In genomic region chr12:13100610-13100881, GRCh38 we compare ENCODE assay signal across 8 cellular contexts. TPM values are rescaled to one million over a fixed set of nuclear protein-coding genes. Genes with fewer than 3 reads are reported as not detected.
DNase-seq lines count a peak whose midpoint lies in the region; ATAC-seq, FAIRE-seq and TF ChIP-seq lines count a peak whose summit lies in the region.

No MANE protein-coding gene starts in this region.

- H3K36me3 ChIP-seq in small intestine (ENCODE audit: control insufficient read depth in 2 of 2, insufficient read depth in 2 of 2, low read length in 2 of 2), result no peaks in the 10 kb centered on the region

- peak overlapping the region; percentile 90 to 97 (median 97) for H3K27ac Mint-ChIP-seq in IgD-negative memory B cell
- peak overlapping the region; percentile 86 to 98 (median 98) for H3K27ac Mint-ChIP-seq in naive thymus-derived CD8-positive, alpha-beta T cell

- no peaks in the 10 kb centered on the region for H3K27me3 Mint-ChIP-seq in IgD-negative memory B cell
- H3K27me3 Mint-ChIP-seq in naive thymus-derived CD8-positive, alpha-beta T cell, result no peaks in the 10 kb centered on the region

- DNase-seq in AG10803 (ENCODE audit: low read depth) (no peak), small intestine (no peak), H54 (ENCODE audit: insufficient read length, low spot score) (no peak), HEK293T (ENCODE audit: extremely low spot score) (no peak)
- DNase-seq in naive thymus-derived CD8-positive, alpha-beta T cell, result no peak

- peaks cover 47 to 54% (median 51%) of the 10 kb centered on the region in 3 donors for H3K4me1 Mint-ChIP-seq in IgD-negative memory B cell
- H3K4me1 Mint-ChIP-seq in naive thymus-derived CD8-positive, alpha-beta T cell, result peaks cover 19 to 62% (median 46%) of the 10 kb centered on the region in 4 donors

- H3K36me3 Mint-ChIP-seq in IgD-negative memory B cell, result no peaks in the 10 kb centered on the region
- H3K36me3 Mint-ChIP-seq in naive thymus-derived CD8-positive, alpha-beta T cell, result no peaks in the 10 kb centered on the region

- H3K27ac ChIP-seq in cingulate gyrus (ENCODE audit: low read depth, low read length) (peak overlapping the region; percentile 95), small intestine (ENCODE audit: low read depth in 1 of 2, low read length in 1 of 2) (peak overlapping the region in 1 of 2 donors; percentile 93)

- 17 to 21% (median 19%) methylated on average over 6 of the region's 6 CpGs for WGBS in small intestine, 3 donors

- peak overlapping the region; percentile 51 for H3K4me3 ChIP-seq in AG10803 (ENCODE audit: low read length)
- H3K4me3 ChIP-seq in small intestine (ENCODE audit: low read depth in 1 of 2, low read length in 2 of 2), result no peak overlapping the region

- peaks cover 12 to 21% of the 10 kb centered on the region in 2 donors for H3K4me1 ChIP-seq in small intestine (ENCODE audit: control insufficient read depth in 2 of 2, insufficient read depth in 1 of 2, low read depth in 1 of 2, low read length in 1 of 2)

- no peak for TF ChIP-seq POLR2A in H54 (IDR thresholded peaks at IDR 0.05; ENCODE audit: low read depth, low read length)

- CTCF ChIA-PET in HEK293T (lab: Yijun Ruan, JAX), result interaction anchor here (1.1 to 3.2 kb wide), 4 partner anchors 60 to 111 kb away, joined by 3 to 31 read pairs (median 12); no protein-coding TSS in a partner anchor

- POLR2A ChIA-PET in naive thymus-derived CD8-positive, alpha-beta T cell (lab: Charles Lee), result interaction anchor here (0.6 to 2.6 kb wide), 3 partner anchors 64 to 179 kb away, joined by 3 to 9 read pairs (median 9); no protein-coding TSS in a partner anchor
- POLR2A ChIA-PET in HEK293T (lab: Yijun Ruan, JAX), result interaction anchor here (1.0 to 1.4 kb wide), 6 partner anchors 16 to 114 kb away, joined by 3 to 5 read pairs (median 3); no protein-coding TSS in a partner anchor

- H3K4me3 Mint-ChIP-seq in IgD-negative memory B cell, result peak overlapping the region; percentile 80 to 94 (median 89)
- peak overlapping the region; percentile 77 to 90 (median 86) for H3K4me3 Mint-ChIP-seq in naive thymus-derived CD8-positive, alpha-beta T cell

- no peak for TF ChIP-seq CTCF in AG10803 (conservative IDR thresholded peaks at IDR 0.05; ENCODE audit: low read length)

- no peak for FAIRE-seq in small intestine (lab: Jason Lieb, UNC)
- FAIRE-seq in H54 (lab: Jason Lieb, UNC), result no peak

- H3K9me3 ChIP-seq in small intestine (ENCODE audit: control insufficient read depth, low read depth), result no peaks in the 10 kb centered on the region

- no peaks in the 10 kb centered on the region for H3K27me3 ChIP-seq in small intestine (ENCODE audit: control insufficient read depth in 2 of 2, insufficient read depth in 2 of 2, low read length in 2 of 2)

- ATAC-seq in naive thymus-derived CD8-positive, alpha-beta T cell, result no peak
- no peak for ATAC-seq in HG02852 (IDR thresholded peaks at IDR 0.05; ENCODE audit: unreplicated experiment)

- H3K9me3 Mint-ChIP-seq in IgD-negative memory B cell, result no peaks in the 10 kb centered on the region
- H3K9me3 Mint-ChIP-seq in naive thymus-derived CD8-positive, alpha-beta T cell, result no peaks in the 10 kb centered on the region

TF ChIP-seq in HEK293T, 16 proteins besides CTCF, POLR2A, EP300 and RAD21:
- no peak for TF ChIP-seq TARDBP (IDR thresholded peaks at IDR 0.05)

RNA-seq across cellular contexts. Expression of gene GSG1, which starts 2.9 kb away (rescaled TPM):
- not detected for polyA plus RNA-seq in IgD-negative memory B cell
- not detected for total RNA-seq in naive thymus-derived CD8-positive, alpha-beta T cell
- under 1 TPM in 1 of 3 donors, not detected in 2; 0.21 TPM for polyA plus RNA-seq in naive thymus-derived CD8-positive, alpha-beta T cell
- polyA plus RNA-seq in small intestine, result 10 to 100 TPM in 1 of 3 donors, 1 to 10 TPM in 1, under 1 TPM in 1; 0.85 to 13.2 (median 2.2) TPM

RNA-seq across cellular contexts. Expression of gene FAM234B, which starts 56.4 kb away (rescaled TPM):
- polyA plus RNA-seq in IgD-negative memory B cell, result 2.7 TPM
- total RNA-seq in naive thymus-derived CD8-positive, alpha-beta T cell, result 1 to 10 TPM; 4.8 to 5.0 TPM
- polyA plus RNA-seq in naive thymus-derived CD8-positive, alpha-beta T cell, result 1 to 10 TPM; 2.5 to 4.3 (median 2.7) TPM
- polyA plus RNA-seq in small intestine, result 1 to 10 TPM in 1 of 3 donors, under 1 TPM in 2; 0.45 to 2.2 (median 0.54) TPM
